In genomic region chr22:32605576-32605975, GRCh38 we compare ENCODE assay signal across 18 cellular contexts.
A peak's percentile ranks its signal among the peaks of the same experiment; 100 is the strongest.
DNase-seq lines count a peak whose midpoint lies in the region; ATAC-seq and TF ChIP-seq lines count a peak whose summit lies in the region.
"Had no signal": no experiment of that assay in that cellular context is flagged by ENCODE, and none has a peak within 500 bp of the region (broad histone marks: within the 10 kb centered on the region; RNA-seq: fewer than 3 reads in every experiment).

No MANE protein-coding gene starts in this region.

- H3K14ac ChIP-seq in trophoblast cell (ENCODE audit: low read length): peak overlapping the region; percentile 81

- ATAC-seq in foreskin keratinocyte (peak; percentile 35), GM21723 (IDR thresholded peaks at IDR 0.05; ENCODE audit: unreplicated experiment) (no peak)
- ATAC-seq: HepG2, SK-N-SH treated with all-trans-retinoic acid at 6 μM for 48 hours had no signal

- peak; percentile 24 for DNase-seq in RWPE1 (ENCODE audit: low spot score)
- DNase-seq in foreskin keratinocyte: peak in 1 of 2 donors; percentile 29
- no peak for DNase-seq in trophoblast cell
- no peak for DNase-seq in sigmoid colon
- DNase-seq in brain microvascular endothelial cell: no peak
- DNase-seq in HCEC 1CT: no peak
- DNase-seq: AML-193, GF-D8, H9, KBM-7, NCI-H1092 treated with DMSO at 0.1 percent for 48 hours, NCI-H1436 treated with DMSO at 0.1 percent for 48 hours, NCI-H1930, NCI-H69 had no signal

- H2BK120ac ChIP-seq in trophoblast cell (ENCODE audit: insufficient read depth, low read length, poor library complexity): peak overlapping the region; percentile 92

- peak overlapping the region; percentile 87 for H2AK5ac ChIP-seq in trophoblast cell (ENCODE audit: low read length)

- peak overlapping the region; percentile 28 for H2BK5ac ChIP-seq in trophoblast cell (ENCODE audit: low read depth, low read length, poor library complexity)

- WGBS in trophoblast cell (ENCODE audit: extremely low coverage, insufficient coverage, insufficient read length): no CpG with 5 or more reads among the region's 4 CpGs
- 95 to 96% methylated on average over 4 of the region's 4 CpGs for WGBS in sigmoid colon, 2 donors

- peak overlapping the region; percentile 97 for H2BK12ac ChIP-seq in trophoblast cell (ENCODE audit: low read length)

- peaks cover 27% of the 10 kb centered on the region for H3K79me1 ChIP-seq in trophoblast cell (ENCODE audit: low read length)

- no peak for TF ChIP-seq EP300 in sigmoid colon (IDR thresholded peaks at IDR 0.05)

- in situ Hi-C loops in brain microvascular endothelial cell (cut with HindIII; ENCODE audit: low pct_ligation_motif_present, low sequenced_read_pairs): no loop called here

- peak overlapping the region; percentile 67 for H3K18ac ChIP-seq in trophoblast cell (ENCODE audit: low read length)

- H4K8ac ChIP-seq in trophoblast cell (ENCODE audit: low read depth, low read length): peak overlapping the region; percentile 8

- POLR2A ChIA-PET in RWPE1 (lab: Yijun Ruan, JAX; ENCODE audit: low non-redundant PET): no interaction called here

- H3K9me3 ChIP-seq in BLaER1 (peaks cover 7% of the 10 kb centered on the region; the same call in 1 of the 2 replicates), trophoblast cell (ENCODE audit: insufficient read depth, low read depth, low read length) (no peaks in the 10 kb centered on the region), sigmoid colon (no peaks in the 10 kb centered on the region)

- H3K9ac ChIP-seq in BLaER1 (no peak overlapping the region), trophoblast cell (ENCODE audit: low read length) (no peak overlapping the region)

- no peak overlapping the region for H3K23ac ChIP-seq in trophoblast cell (ENCODE audit: low read length)

- H3K4ac ChIP-seq in trophoblast cell (ENCODE audit: low read depth, low read length): peak overlapping the region; percentile 71

- CTCF ChIA-PET in RWPE1 (lab: Yijun Ruan, JAX): no interaction called here

- H3K27ac ChIP-seq in BLaER1 (no peak overlapping the region), RWPE1 (peak overlapping the region; percentile 35), foreskin keratinocyte (no peak overlapping the region), trophoblast cell (ENCODE audit: low read depth, low read length) (peak overlapping the region; percentile 83), sigmoid colon (no peak overlapping the region), brain microvascular endothelial cell (no peak overlapping the region)

- peak overlapping the region; percentile 70 for H3K4me2 ChIP-seq in BLaER1
- H3K4me2 ChIP-seq in trophoblast cell (ENCODE audit: low read length): no peak overlapping the region

- H3K4me3 ChIP-seq in BLaER1 (no peak overlapping the region), trophoblast cell (ENCODE audit: low read depth, low read length) (no peak overlapping the region), sigmoid colon (no peak overlapping the region), brain microvascular endothelial cell (ENCODE audit: low read depth, low read length) (no peak overlapping the region)

- H3K36me3 ChIP-seq in BLaER1: no peaks in the 10 kb centered on the region
- H3K36me3 ChIP-seq in trophoblast cell (ENCODE audit: control insufficient read depth in 1 of 2, insufficient read depth in 2 of 2, low read length in 2 of 2): no peaks in the 10 kb centered on the region
- H3K36me3 ChIP-seq in sigmoid colon: no peaks in the 10 kb centered on the region
- H3K36me3 ChIP-seq in brain microvascular endothelial cell (replicated peaks): no peaks in the 10 kb centered on the region

- peak overlapping the region; percentile 96 for H4K91ac ChIP-seq in trophoblast cell (ENCODE audit: low read depth, low read length)

- no peak overlapping the region for H2AFZ ChIP-seq in trophoblast cell (ENCODE audit: insufficient read depth, low read length, poor library complexity)

- intact Hi-C loops in sigmoid colon (cut with DNase I): no loop called here

- H3K4me1 ChIP-seq in BLaER1 (peaks cover 59% of the 10 kb centered on the region), foreskin keratinocyte (peaks cover 5% of the 10 kb centered on the region), trophoblast cell (ENCODE audit: control insufficient read depth in 1 of 2, insufficient read depth in 2 of 2, low read length in 2 of 2) (peaks cover 28 to 30% of the 10 kb centered on the region in 2 experiments), sigmoid colon (no peaks in the 10 kb centered on the region)

- H4K12ac ChIP-seq in trophoblast cell (ENCODE audit: low read depth, low read length): no peak overlapping the region

- no peaks in the 10 kb centered on the region for H4K20me1 ChIP-seq in BLaER1

- H3K79me2 ChIP-seq in trophoblast cell (ENCODE audit: control insufficient read depth, insufficient read depth, low read length, poor library complexity): peaks cover 2% of the 10 kb centered on the region

- no peak for TF ChIP-seq CTCF in RWPE1 (conservative IDR thresholded peaks at IDR 0.05; ENCODE audit: low read depth)
- TF ChIP-seq CTCF in foreskin keratinocyte (conservative IDR thresholded peaks at IDR 0.05): no peak
- TF ChIP-seq CTCF in sigmoid colon (IDR thresholded peaks at IDR 0.05): no peak
- TF ChIP-seq CTCF in brain microvascular endothelial cell (IDR thresholded peaks at IDR 0.05; ENCODE audit: low read depth, low read length, missing control alignments): no peak

- no peaks in the 10 kb centered on the region for H3K27me3 ChIP-seq in BLaER1
- H3K27me3 ChIP-seq in foreskin keratinocyte: no peaks in the 10 kb centered on the region
- H3K27me3 ChIP-seq in trophoblast cell (ENCODE audit: insufficient read depth, low read length): no peaks in the 10 kb centered on the region
- H3K27me3 ChIP-seq in sigmoid colon: no peaks in the 10 kb centered on the region
- no peaks in the 10 kb centered on the region for H3K27me3 ChIP-seq in brain microvascular endothelial cell (replicated peaks)

- TF ChIP-seq POLR2A in sigmoid colon (IDR thresholded peaks at IDR 0.05): no peak

Comparison
In these comparisons a context has a peak if more than half of its experiments do, and no peak if none do; other contexts are left out.
1. H3K27ac ChIP-seq: peak in RWPE1 (single experiment) and trophoblast cell (single experiment); none in BLaER1 (single experiment), foreskin keratinocyte (single experiment), sigmoid colon (0 of 4) and brain microvascular endothelial cell (single experiment).